Comparison of ENCODE assay signal across 23 cellular contexts in the genomic region with DNA sequence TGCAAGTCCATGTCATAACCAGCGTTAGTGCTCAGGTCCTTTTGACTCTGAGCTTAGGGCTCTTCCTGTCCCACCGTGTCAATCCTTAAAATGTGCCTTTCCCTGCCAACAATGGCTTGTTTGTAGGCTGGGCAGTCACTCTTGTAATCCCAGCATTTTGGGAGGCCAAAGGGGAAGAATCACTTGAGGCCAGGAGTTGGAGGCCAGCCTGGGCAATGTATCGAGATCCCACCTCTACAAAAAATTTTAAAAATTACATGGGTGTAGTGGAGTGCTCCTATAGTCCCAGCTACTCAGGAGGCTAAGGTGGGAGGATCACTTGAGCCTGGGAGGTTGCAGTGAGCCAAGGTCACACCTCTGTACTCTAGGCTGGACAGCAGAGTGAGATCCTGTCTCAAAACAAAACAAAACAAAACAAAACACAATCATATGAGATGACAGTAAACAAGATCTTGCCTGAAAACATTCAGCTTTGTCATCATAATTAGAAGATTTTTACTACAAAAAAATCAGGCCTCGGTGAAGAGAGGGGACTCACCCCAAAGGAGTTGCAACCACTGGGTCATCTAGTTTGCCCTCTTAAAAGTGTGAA. TPM values are rescaled to one million over a fixed set of nuclear protein-coding genes. Genes with fewer than 3 reads are reported as not detected.
"Had no signal": no experiment of that assay in that cellular context is flagged by ENCODE, and none has a peak within 500 bp of the region (broad histone marks: within the 10 kb centered on the region; RNA-seq: fewer than 3 reads in every experiment).

No MANE protein-coding gene starts in this region.

- H3K9me3 Mint-ChIP-seq: nephron had no signal

- H3K4me1 ChIP-seq: colonic mucosa had no signal

- DNase-seq: colonic mucosa; dermis blood vessel endothelial cell; esophagus squamous epithelium; foreskin fibroblast; head of caudate nucleus; hippocampal formation; naive B cell; posterior cingulate gyrus; small intestine; stimulated activated CD4-positive, alpha-beta T cell treated with anti-CD3 and anti-CD28 coated beads, Interleukin-12 subunit alpha, Interleukin-12 subunit beta, amount 100 ng/mL, for 4 hours; stimulated activated naive CD4-positive, alpha-beta T cell; stomach; substantia nigra; transverse colon had no signal

- H3K9me3 ChIP-seq: colonic mucosa, esophagus squamous epithelium, right atrium auricular region, stomach, thoracic aorta, transverse colon had no signal

- H3K27ac Mint-ChIP-seq: naive B cell, nephron had no signal

- H3K4me3 ChIP-seq: colonic mucosa, esophagus squamous epithelium, right atrium auricular region, stomach, thoracic aorta, transverse colon had no signal

- H3K27ac ChIP-seq: colonic mucosa, esophagus squamous epithelium, right atrium auricular region, stomach, thoracic aorta, transverse colon had no signal

- H3K36me3 ChIP-seq: colonic mucosa, esophagus squamous epithelium, right atrium auricular region, stomach, thoracic aorta, transverse colon had no signal

- H3K4me3 Mint-ChIP-seq: nephron had no signal

- H3K27me3 ChIP-seq: right atrium auricular region had no signal

RNA-seq across cellular contexts. Expression of a gene that starts 52.5 kb away (rescaled TPM):
- total RNA-seq: colonic mucosa, dermis blood vessel endothelial cell, epithelial cell of proximal tubule, esophagus squamous epithelium, kidney epithelial cell, liver, lung microvascular endothelial cell, osteocyte, right atrium auricular region, stomach, thoracic aorta, transverse colon, urinary bladder had no signal
- polyA plus RNA-seq: liver, small intestine, stomach, urinary bladder had no signal
